8 cellular contexts compared by ENCODE assay signal in genomic region chr22:42994917-42995562, GRCh38. TPM values are rescaled to one million over a fixed set of nuclear protein-coding genes. Genes with fewer than 3 reads are reported as not detected.
DNase-seq lines count a peak whose midpoint lies in the region; ATAC-seq, FAIRE-seq and TF ChIP-seq lines count a peak whose summit lies in the region.

No MANE protein-coding gene starts in this region.

- H3K4me1 ChIP-seq in HepG2 (ENCODE audit: insufficient read depth, low read length) (peaks cover 96% of the 10 kb centered on the region), thyroid gland (peaks cover 43 to 66% of the 10 kb centered on the region in 2 donors)

- POLR2A ChIA-PET in HepG2 (lab: Yijun Ruan, JAX): interaction anchor here (0.7 to 6.1 kb wide), 29 partner anchors 10 to 380 kb away, joined by 3 to 185 read pairs (median 4); partner anchors contain the start of genes PACSIN2 and POLDIP3

- no peaks in the 10 kb centered on the region for H3K9me3 ChIP-seq in MG63
- no peaks in the 10 kb centered on the region for H3K9me3 ChIP-seq in HepG2 (ENCODE audit: low read length)
- H3K9me3 ChIP-seq in thyroid gland: no peaks in the 10 kb centered on the region

- DNase-seq in Ammon's horn (ENCODE audit: low spot score) (peak; percentile 76), MG63 (peak; percentile 81), bronchial epithelial cell (ENCODE audit: low read depth) (peak; percentile 98), HepG2 (ENCODE audit: low spot score) (peak; percentile 98), thyroid gland (peak; percentile 79 to 81), NCI-H1930 (lab: John Stamatoyannopoulos, UW) (no peak)
- no peak for DNase-seq in stimulated activated CD4-positive, alpha-beta T cell treated with anti-CD3 and anti-CD28 coated beads, Interleukin-12 subunit alpha, Interleukin-12 subunit beta, amount 100 ng/mL, for 4 hours

- H3K27ac ChIP-seq in HepG2 (ENCODE audit: extremely low read length, insufficient read depth, low read length) (peak overlapping the region; percentile 100), thyroid gland (peak overlapping the region; percentile 93 to 98 (median 98))

- TF ChIP-seq EP300 in HepG2 (IDR thresholded peaks at IDR 0.05; ENCODE audit: low read depth in 2 of 2, low read length in 2 of 2) (peak in 1 of 2 experiments; percentile 90; a peak in 2 of 4 replicates), HepG2 (CRISPR knock-in tag; IDR thresholded peaks at IDR 0.05; ENCODE audit: borderline replicate concordance) (peak; percentile 83)

- in situ Hi-C loops in HepG2 (cut with HindIII; ENCODE audit: extremely low pct_ligation_motif_present, low pct_unique_long_range_greater_than_20kb): loop anchor here (5.0 kb wide), 1 partner anchor 53 kb away; no protein-coding TSS in a partner anchor

- TF ChIP-seq CTCF in bronchial epithelial cell (IDR thresholded peaks at IDR 0.05; ENCODE audit: insufficient read depth, low read length, severe bottlenecking) (no peak), HepG2 (CRISPR knock-in tag; IDR thresholded peaks at IDR 0.05) (peak; percentile 20; the same call in 1 of the 2 replicates), thyroid gland (IDR thresholded peaks at IDR 0.05) (no peak)

- peak; percentile 72 for ATAC-seq in HepG2
- no peak for ATAC-seq in HG02642 (IDR thresholded peaks at IDR 0.05; ENCODE audit: poor library complexity, unreplicated experiment)

- peaks cover 79% of the 10 kb centered on the region for H3K79me2 ChIP-seq in HepG2 (ENCODE audit: insufficient read depth, low read length)

- peaks cover 9% of the 10 kb centered on the region; the same call in 1 of the 2 replicates for H4K20me1 ChIP-seq in HepG2 (ENCODE audit: insufficient read depth, low read length)

- FAIRE-seq in bronchial epithelial cell (lab: Jason Lieb, UNC) (peak; percentile 99), HepG2 (lab: Jason Lieb, UNC) (peak; percentile 98)

- TF ChIP-seq RAD21 in HepG2 (CRISPR knock-in tag; IDR thresholded peaks at IDR 0.05): 0 out of 2 replicates have a peak, but pooled peaks have one; percentile 4

- no TSS peak for BruUV-seq in HepG2 (replicated peaks; lab: Mats Ljungman, UMichigan)

- H2AFZ ChIP-seq in HepG2 (ENCODE audit: low read length): no peak overlapping the region

- TF ChIP-seq POLR2A in HepG2 (IDR thresholded peaks at IDR 0.05; ENCODE audit: insufficient read depth in 1 of 2, low read depth in 2 of 2, low read length in 2 of 2): peak; percentile 37 to 86; a peak in 3 of 4 replicates
- peak in 1 of 2 donors; percentile 95 for TF ChIP-seq POLR2A in thyroid gland (IDR thresholded peaks at IDR 0.05)

- H3K9ac ChIP-seq in HepG2 (ENCODE audit: insufficient read depth, low read depth, low read length): peak overlapping the region; percentile 85

- H3K27me3 ChIP-seq in MG63: no peaks in the 10 kb centered on the region
- H3K27me3 ChIP-seq in bronchial epithelial cell (ENCODE audit: control insufficient read depth, insufficient read depth, low read length): no peaks in the 10 kb centered on the region
- H3K27me3 ChIP-seq in HepG2 (ENCODE audit: control insufficient read depth in 1 of 2, insufficient read depth in 2 of 2, low read length in 2 of 2): no peaks in the 10 kb centered on the region
- H3K27me3 ChIP-seq in thyroid gland: no peaks in the 10 kb centered on the region

- H3K4me3 ChIP-seq in MG63: peak overlapping the region; percentile 12
- peak overlapping the region; percentile 31 for H3K4me3 ChIP-seq in bronchial epithelial cell (ENCODE audit: low read depth, low read length)
- peak overlapping the region; percentile 47 to 81 (median 64) for H3K4me3 ChIP-seq in HepG2 (replicated peaks in 1 of 3; ENCODE audit: insufficient read depth in 1 of 3, low read depth in 2 of 3, low read length in 3 of 3)
- H3K4me3 ChIP-seq in thyroid gland (replicated peaks in 1 of 3): peak overlapping the region in 1 of 3 donors; percentile 3

- H3K4me2 ChIP-seq in HepG2 (ENCODE audit: low read depth, low read length): peak overlapping the region; percentile 100

- H3K36me3 ChIP-seq in MG63 (peaks cover 6% of the 10 kb centered on the region; the same call in 1 of the 2 replicates), bronchial epithelial cell (ENCODE audit: control insufficient read depth, insufficient read depth, low read length) (no peaks in the 10 kb centered on the region), HepG2 (replicated peaks in 1 of 2; ENCODE audit: control insufficient read depth in 1 of 2, insufficient read depth in 2 of 2, low read length in 2 of 2) (no peaks in the 10 kb centered on the region), thyroid gland (no peaks in the 10 kb centered on the region)

- WGBS in HepG2 (ENCODE audit: low lambda C conversion rate): 1% methylated on average over 8 of the region's 9 CpGs
- 12 to 15% methylated on average over 9 of the region's 9 CpGs for WGBS in thyroid gland, 2 donors

- CTCF ChIA-PET in HepG2 (lab: Yijun Ruan, JAX; ENCODE audit: low intra/inter-chr PET ratio, low total read pairs): no interaction called here

- intact Hi-C loops in HepG2 (cut with micrococcal nuclease; ENCODE audit: unreplicated experiment) (loop anchor here (5.0 to 10.0 kb wide), 2 partner anchors 37 to 50 kb away; no protein-coding TSS in a partner anchor), thyroid gland (cut with DNase I) (no loop called here)

TF ChIP-seq in HepG2, 621 proteins besides CTCF, POLR2A, EP300 and RAD21 (continues in another document):
- TF ChIP-seq ZNF230 (CRISPR knock-in tag; IDR thresholded peaks at IDR 0.05): no peak; the same call in 1 of the 2 replicates
- TF ChIP-seq, protein P1, sequence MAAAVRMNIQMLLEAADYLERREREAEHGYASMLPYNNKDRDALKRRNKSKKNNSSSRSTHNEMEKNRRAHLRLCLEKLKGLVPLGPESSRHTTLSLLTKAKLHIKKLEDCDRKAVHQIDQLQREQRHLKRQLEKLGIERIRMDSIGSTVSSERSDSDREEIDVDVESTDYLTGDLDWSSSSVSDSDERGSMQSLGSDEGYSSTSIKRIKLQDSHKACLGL (CRISPR knock-in tag; IDR thresholded peaks at IDR 0.05): no peak
- no peak for TF ChIP-seq ZNF280B (CRISPR knock-in tag; IDR thresholded peaks at IDR 0.05; ENCODE audit: borderline replicate concordance)
- TF ChIP-seq ZKSCAN8 (CRISPR knock-in tag; IDR thresholded peaks at IDR 0.05; ENCODE audit: borderline replicate concordance): 0 out of 2 replicates have a peak, but pooled peaks have one; percentile 41
- TF ChIP-seq ZNF205 (CRISPR knock-in tag; IDR thresholded peaks at IDR 0.05): peak; percentile 52; the same call in 1 of the 2 replicates
- no peak for TF ChIP-seq EHMT2 (IDR thresholded peaks at IDR 0.05; ENCODE audit: borderline replicate concordance, low read depth, low read length)
- no peak for TF ChIP-seq ZNF101 (CRISPR knock-in tag; IDR thresholded peaks at IDR 0.05; ENCODE audit: borderline replicate concordance, low read depth)
- TF ChIP-seq ATAD3A (CRISPR knock-in tag; IDR thresholded peaks at IDR 0.05): no peak
- TF ChIP-seq ZBTB25 (CRISPR knock-in tag; IDR thresholded peaks at IDR 0.05): peak; percentile 72; the same call in 1 of the 2 replicates
- no peak for TF ChIP-seq PHF8 (CRISPR knock-in tag; IDR thresholded peaks at IDR 0.05)

RNA-seq across cellular contexts. Expression of gene PACSIN2, which starts 19.9 kb away (rescaled TPM):
- 45.4 and 46.2 TPM in 2 replicates for total RNA-seq in MG63 (2014; rRNA removed; shearing (Covaris generic); ENCODE audit: low replicate concordance)
- total RNA-seq in bronchial epithelial cell: 49.8 and 68.9 TPM in 2 replicates
- total RNA-seq in HepG2 (2016; rRNA removed; fragmentation: Illumina TruSeq; extraction: Trizol): 54.1 and 65.1 TPM in 2 replicates
- 5.4 and 5.7 TPM in 2 replicates for total RNA-seq in HepG2 (2016; cell fraction: cytosol; rRNA removed; fragmentation: Illumina TruSeq; extraction: Trizol; ENCODE audit: low read depth)
- total RNA-seq in HepG2 (2016; cell fraction: insoluble cytoplasmic fraction; rRNA removed; fragmentation: Illumina TruSeq; extraction: Trizol): 53.7 and 62.1 TPM in 2 replicates
- total RNA-seq in HepG2 (2016; cell fraction: membrane; rRNA removed; fragmentation: Illumina TruSeq; extraction: Trizol): 15.4 and 16.7 TPM in 2 replicates
- total RNA-seq in HepG2 (2016; cell fraction: nucleus; rRNA removed; fragmentation: Illumina TruSeq; extraction: Trizol): 35.2 and 37.4 TPM in 2 replicates
- 64.1 and 68.8 TPM in 2 replicates for polyA plus RNA-seq in HepG2 (2011; rRNA removed)
- polyA plus RNA-seq in HepG2 (2011; cell fraction: cytosol; rRNA removed): 70.2 and 76.7 TPM in 2 replicates
- polyA plus RNA-seq in HepG2 (2011; cell fraction: nucleus; rRNA removed): 42.1 and 45.1 TPM in 2 replicates
- 42.2 and 49.5 TPM in 2 replicates for polyA plus RNA-seq in HepG2 (2012)
- polyA plus RNA-seq in HepG2 (2016; cell fraction: cytosol; fragmentation: Illumina TruSeq; extraction: Trizol; ENCODE audit: low read depth): 3.1 and 3.5 TPM in 2 replicates
- polyA plus RNA-seq in HepG2 (2016; cell fraction: insoluble cytoplasmic fraction; fragmentation: Illumina TruSeq; extraction: Trizol; ENCODE audit: low read depth): 60.9 and 68.0 TPM in 2 replicates
- polyA plus RNA-seq in HepG2 (2016; cell fraction: membrane; fragmentation: Illumina TruSeq; extraction: Trizol; ENCODE audit: low read depth): 8.6 and 9.2 TPM in 2 replicates
- 40.7 and 42.6 TPM in 2 replicates for polyA plus RNA-seq in HepG2 (2016; cell fraction: nucleus; fragmentation: Illumina TruSeq; extraction: Trizol; ENCODE audit: insufficient read depth, low read depth)
- polyA minus RNA-seq in HepG2 (2011; rRNA and poly(A)+ RNA removed; ENCODE audit: low replicate concordance): 20.8 and 43.5 TPM in 2 replicates
- polyA minus RNA-seq in HepG2 (2011; cell fraction: cytosol; rRNA and poly(A)+ RNA removed): 26.2 and 26.4 TPM in 2 replicates
- 29.3 and 33.6 TPM in 2 replicates for polyA minus RNA-seq in HepG2 (2011; cell fraction: nucleus; rRNA and poly(A)+ RNA removed)
- total RNA-seq in thyroid gland: 10 to 100 TPM; 75.4 to 90.1 (median 87.9) TPM

Comparison
In these comparisons a context has a peak if more than half of its experiments do, and no peak if none do; other contexts are left out.
1. DNase-seq: peak in Ammon's horn (single experiment), MG63 (single experiment), bronchial epithelial cell (single experiment), HepG2 (single experiment) and thyroid gland (2 of 2); none in stimulated activated CD4-positive, alpha-beta T cell treated with anti-CD3 and anti-CD28 coated beads, Interleukin-12 subunit alpha, Interleukin-12 subunit beta, amount 100 ng/mL, for 4 hours (single experiment) and NCI-H1930 (0 of 2).